17 cellular contexts compared by ENCODE assay signal in the genomic region with DNA sequence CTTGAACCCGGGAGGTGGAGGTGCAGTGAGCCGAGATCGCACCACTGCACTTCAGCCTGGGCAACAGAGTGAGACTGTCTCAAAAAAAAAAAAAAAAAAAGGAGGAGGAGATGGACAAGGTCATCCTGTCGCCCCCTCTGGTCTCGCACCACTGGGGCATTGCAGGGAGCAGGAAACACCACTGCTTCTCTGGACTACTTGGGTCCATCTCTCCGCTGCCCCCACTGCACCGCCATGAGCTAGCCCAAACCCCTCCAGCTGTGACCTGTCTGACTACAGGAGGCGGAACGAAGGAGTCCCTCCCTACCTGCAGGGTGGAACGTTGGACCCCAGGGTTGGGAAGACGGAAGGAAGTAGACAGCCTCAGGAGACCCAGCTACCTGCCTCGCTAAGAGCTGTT. TPM values are rescaled to one million over a fixed set of nuclear protein-coding genes. Genes with fewer than 3 reads are reported as not detected.
"Had no signal": no experiment of that assay in that cellular context is flagged by ENCODE, and none has a peak within 500 bp of the region (broad histone marks: within the 10 kb centered on the region; RNA-seq: fewer than 3 reads in every experiment).

No MANE protein-coding gene starts in this region.

- ATAC-seq: activated CD4-positive, CD25-positive, alpha-beta regulatory T cell treated with anti-CD3 and anti-CD28 coated beads, Interleukin-2, amount 50 U/mL, for 24 hours; effector memory CD8-positive, alpha-beta T cell; gastrocnemius medialis; left cardiac atrium had no signal

- FAIRE-seq: TTC549 had no signal

- H3K27ac ChIP-seq: epithelial cell of prostate, heart left ventricle had no signal

- H3K9me3 ChIP-seq: gastrocnemius medialis, heart left ventricle had no signal

- H3K36me3 ChIP-seq: gastrocnemius medialis, heart left ventricle had no signal

- DNase-seq: activated CD4-positive, alpha-beta T cell treated with anti-CD3 and anti-CD28 coated beads, Interleukin-2, amount 50 U/mL, for 1 hour; activated CD8-positive, alpha-beta memory T cell treated with anti-CD3 and anti-CD28 coated beads for 24 hours; activated naive CD8-positive, alpha-beta T cell treated with anti-CD3 and anti-CD28 coated beads for 36 hours; effector memory CD8-positive, alpha-beta T cell; gastrocnemius medialis; heart left ventricle; left cardiac atrium; naive B cell; stimulated activated CD4-positive, alpha-beta T cell treated with anti-CD3 and anti-CD28 coated beads, Interleukin-15, amount 100 ng/mL, for 24 hours; stimulated activated CD4-positive, alpha-beta T cell treated with anti-CD3 and anti-CD28 coated beads, Interleukin-4, amount 100 ng/mL, for 4 hours; stimulated activated CD8-positive, alpha-beta memory T cell treated with anti-CD3 and anti-CD28 coated beads, Interleukin-4, amount 100 ng/mL, for 48 hours; stimulated activated naive CD4-positive, alpha-beta T cell treated with Interleukin-2 at 50 U/mL for 16 hours had no signal

- H3K4me3 ChIP-seq: gastrocnemius medialis, heart left ventricle, lung had no signal

- H3K27me3 ChIP-seq: gastrocnemius medialis had no signal

RNA-seq across cellular contexts. Expression of gene FAM222A, which starts 18.2 kb away (rescaled TPM):
- total RNA-seq: fibroblast of lung had no signal
